ENCODE assay signal across 14 cellular contexts in the genomic region with DNA sequence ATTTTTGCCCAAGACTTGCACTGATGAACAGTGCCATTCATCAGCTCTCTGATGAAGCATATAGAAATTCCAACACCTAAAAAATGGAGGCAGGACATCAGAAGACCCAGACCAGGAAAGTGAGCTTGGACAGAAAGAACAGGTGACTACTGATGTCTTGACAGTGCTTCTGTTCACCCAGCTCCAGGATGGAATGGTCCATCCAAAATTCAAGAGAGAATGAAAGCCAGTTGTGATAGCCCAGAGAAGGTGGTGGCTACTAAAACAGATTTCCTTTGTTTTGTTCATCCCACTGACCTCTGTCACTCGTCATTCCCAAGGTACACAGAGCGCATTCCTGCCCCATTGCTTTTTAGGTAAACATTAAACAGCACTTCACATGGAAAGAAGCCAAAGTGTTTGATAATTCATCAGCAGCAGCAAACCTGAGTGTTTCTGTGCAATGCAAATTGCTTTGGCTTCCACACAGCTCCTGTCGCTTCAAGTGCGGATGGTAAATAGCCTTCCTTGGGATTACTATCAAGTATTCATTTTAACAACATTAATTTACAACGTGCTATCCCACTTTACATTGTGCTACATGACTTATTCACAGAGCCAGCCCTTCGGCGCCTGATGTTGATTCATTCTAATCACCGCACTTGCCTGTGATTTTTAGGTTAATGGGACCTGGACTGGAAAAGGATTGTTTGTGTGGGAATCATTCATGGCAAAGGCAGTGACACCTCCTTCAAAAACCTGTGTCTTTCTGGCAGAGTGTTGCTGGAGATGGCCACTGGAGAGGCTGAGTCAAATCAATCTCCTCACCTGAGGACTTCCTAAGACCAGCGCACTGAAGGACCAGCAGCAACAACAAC.
A peak's percentile ranks its signal among the peaks of the same experiment; 100 is the strongest.
DNase-seq lines count a peak whose midpoint lies in the region; ATAC-seq and TF ChIP-seq lines count a peak whose summit lies in the region.
"Had no signal": no experiment of that assay in that cellular context is flagged by ENCODE, and none has a peak within 500 bp of the region (broad histone marks: within the 10 kb centered on the region; RNA-seq: fewer than 3 reads in every experiment).

No MANE protein-coding gene starts in this region.

- TF ChIP-seq CTCF in C4-2B (conservative IDR thresholded peaks at IDR 0.05) (no peak), VCaP (conservative IDR thresholded peaks at IDR 0.05) (no peak), liver (IDR thresholded peaks at IDR 0.05; ENCODE audit: low read depth, low read length, missing input control) (no peak), endothelial cell (IDR thresholded peaks at IDR 0.05; ENCODE audit: unreplicated experiment) (no peak)

- no peaks in the 10 kb centered on the region for H3K79me1 ChIP-seq in neuronal stem cell (ENCODE audit: low read depth, low read length)

- H4K91ac ChIP-seq in neuronal stem cell (ENCODE audit: low read depth, low read length, poor library complexity), result no peak overlapping the region

- H3K18ac ChIP-seq in neuronal stem cell (ENCODE audit: low read length), result no peak overlapping the region

- H2BK5ac ChIP-seq in neuronal stem cell (ENCODE audit: low read length), result no peak overlapping the region

- no peak overlapping the region for H2BK15ac ChIP-seq in neuronal stem cell (ENCODE audit: low read length)

- no peaks in the 10 kb centered on the region for H3K27me3 Mint-ChIP-seq in endothelial cell (ENCODE audit: unreplicated experiment)
- H3K27me3 Mint-ChIP-seq in effector memory CD8-positive, alpha-beta T cell, result no peaks in the 10 kb centered on the region
- H3K27me3 Mint-ChIP-seq: naive thymus-derived CD4-positive, alpha-beta T cell had no signal

- H3K4me2 ChIP-seq in neuronal stem cell (ENCODE audit: insufficient read depth, low read length, poor library complexity, severe bottlenecking), result no peak overlapping the region

- H3K36me3 Mint-ChIP-seq in endothelial cell (ENCODE audit: low read depth, unreplicated experiment), result no peaks in the 10 kb centered on the region
- no peaks in the 10 kb centered on the region for H3K36me3 Mint-ChIP-seq in effector memory CD8-positive, alpha-beta T cell (ENCODE audit: insufficient read depth)
- H3K36me3 Mint-ChIP-seq: naive thymus-derived CD4-positive, alpha-beta T cell had no signal

- H2BK120ac ChIP-seq in neuronal stem cell (ENCODE audit: low read depth, low read length), result no peak overlapping the region

- no peaks in the 10 kb centered on the region for H3K4me1 Mint-ChIP-seq in endothelial cell (ENCODE audit: unreplicated experiment)
- no peaks in the 10 kb centered on the region for H3K4me1 Mint-ChIP-seq in effector memory CD8-positive, alpha-beta T cell (ENCODE audit: low read depth in 2 of 2)
- H3K4me1 Mint-ChIP-seq: naive thymus-derived CD4-positive, alpha-beta T cell had no signal

- no peak overlapping the region for H4K8ac ChIP-seq in neuronal stem cell (ENCODE audit: low read depth, low read length)

- H3K27ac ChIP-seq in C4-2B (peak overlapping the region; percentile 15; the same call in 1 of the 2 replicates), VCaP (peak overlapping the region; percentile 62), liver (ENCODE audit: low read depth in 1 of 2, low read length in 2 of 2) (peak overlapping the region; percentile 60 to 65), neuronal stem cell (replicated peaks; ENCODE audit: low read length) (no peak overlapping the region)
- H3K27ac ChIP-seq: esophagus squamous epithelium, heart right ventricle had no signal

- peak; percentile 65 to 70 for TF ChIP-seq RAD21 in liver (IDR thresholded peaks at IDR 0.05)

- no peak for ATAC-seq in effector memory CD8-positive, alpha-beta T cell (replicated peaks)
- ATAC-seq: activated CD8-positive, alpha-beta T cell treated with anti-CD3 and anti-CD28 coated beads, Interleukin-2, amount 10 ng/mL, durations not matched to agents 7 days and 5 days; heart right ventricle; left cardiac atrium; naive thymus-derived CD4-positive, alpha-beta T cell had no signal

- H3K4me1 ChIP-seq in liver (ENCODE audit: control insufficient read depth in 4 of 4, insufficient read depth in 4 of 4, low read length in 3 of 4) (peaks cover 0 to 12% (median 2%) of the 10 kb centered on the region in 4 donors), neuronal stem cell (ENCODE audit: control insufficient read depth in 2 of 2, insufficient read depth in 1 of 2, low read depth in 1 of 2, low read length in 2 of 2) (no peaks in the 10 kb centered on the region)
- H3K4me1 ChIP-seq: esophagus squamous epithelium, heart right ventricle had no signal

- no peaks in the 10 kb centered on the region for H3K9me3 ChIP-seq in liver (ENCODE audit: control insufficient read depth in 4 of 4, low read length in 3 of 4)
- H3K9me3 ChIP-seq in neuronal stem cell (replicated peaks in 1 of 2; ENCODE audit: control insufficient read depth in 2 of 2, insufficient read depth in 1 of 2, low read depth in 1 of 2, low read length in 2 of 2), result peaks cover 0 to 3% of the 10 kb centered on the region in 2 donors
- H3K9me3 ChIP-seq: esophagus squamous epithelium had no signal

- no peaks in the 10 kb centered on the region for H3K9me3 Mint-ChIP-seq in endothelial cell (ENCODE audit: unreplicated experiment)
- peaks cover 0 to 4% of the 10 kb centered on the region in 2 donors for H3K9me3 Mint-ChIP-seq in effector memory CD8-positive, alpha-beta T cell

- no peak overlapping the region for H2AFZ ChIP-seq in neuronal stem cell (ENCODE audit: low read length)

- no peak overlapping the region for H3K14ac ChIP-seq in neuronal stem cell (ENCODE audit: low read length)

- H3K9ac ChIP-seq in liver (ENCODE audit: low read depth in 1 of 2, low read length in 2 of 2) (peak overlapping the region in 1 of 2 donors; percentile 43), neuronal stem cell (ENCODE audit: low read depth, low read length, poor library complexity) (no peak overlapping the region)

- H3K4ac ChIP-seq in neuronal stem cell (ENCODE audit: low read length), result no peak overlapping the region

- H3K27me3 ChIP-seq in liver (ENCODE audit: control insufficient read depth in 4 of 4, insufficient read depth in 4 of 4, low read length in 3 of 4), result no peaks in the 10 kb centered on the region
- no peaks in the 10 kb centered on the region for H3K27me3 ChIP-seq in neuronal stem cell (ENCODE audit: control insufficient read depth in 3 of 3, insufficient read depth in 3 of 3, low read depth in 1 of 3, low read length in 3 of 3)
- H3K27me3 ChIP-seq: esophagus squamous epithelium had no signal

- H3K23ac ChIP-seq in neuronal stem cell (ENCODE audit: low read depth, low read length, poor library complexity), result no peak overlapping the region

- H2BK12ac ChIP-seq in neuronal stem cell (ENCODE audit: low read length), result no peak overlapping the region

- H3K4me3 ChIP-seq in liver (ENCODE audit: low read depth in 1 of 3, low read length in 3 of 3) (peak overlapping the region; percentile 12 to 40 (median 14)), neuronal stem cell (ENCODE audit: low read length in 2 of 2) (no peak overlapping the region)
- H3K4me3 ChIP-seq: esophagus squamous epithelium, heart right ventricle had no signal

- WGBS in liver, result 33% methylated on average over 9 of the region's 9 CpGs
- no CpG with 5 or more reads among the region's 9 CpGs for WGBS in neuronal stem cell (ENCODE audit: extremely low coverage in 2 of 2, insufficient read length in 2 of 2, insufficient replicate concordance in 1 of 2), 2 donors

- H3K4me3 Mint-ChIP-seq in endothelial cell (ENCODE audit: unreplicated experiment), result no peak overlapping the region
- H3K4me3 Mint-ChIP-seq in effector memory CD8-positive, alpha-beta T cell, result no peak overlapping the region
- H3K4me3 Mint-ChIP-seq: activated CD8-positive, alpha-beta T cell treated with anti-CD3 and anti-CD28 coated beads, Interleukin-2, amount 10 ng/mL, durations not matched to agents 7 days and 5 days; naive thymus-derived CD4-positive, alpha-beta T cell had no signal

- H3K36me3 ChIP-seq in liver (ENCODE audit: control insufficient read depth in 4 of 4, insufficient read depth in 3 of 4, low read depth in 1 of 4, low read length in 3 of 4) (no peaks in the 10 kb centered on the region), neuronal stem cell (replicated peaks in 1 of 2; ENCODE audit: control insufficient read depth in 2 of 2, insufficient read depth in 2 of 2, low read length in 2 of 2) (no peaks in the 10 kb centered on the region)
- H3K36me3 ChIP-seq: esophagus squamous epithelium, heart right ventricle had no signal

- no peak overlapping the region for H3K27ac Mint-ChIP-seq in endothelial cell (ENCODE audit: unreplicated experiment)
- H3K27ac Mint-ChIP-seq in effector memory CD8-positive, alpha-beta T cell, result no peak overlapping the region
- H3K27ac Mint-ChIP-seq: activated CD8-positive, alpha-beta T cell treated with anti-CD3 and anti-CD28 coated beads, Interleukin-2, amount 10 ng/mL, durations not matched to agents 7 days and 5 days had no signal

- DNase-seq in NCI-H1105 (lab: John Stamatoyannopoulos, UW) (peak; percentile 52), neuronal stem cell (ENCODE audit: low spot score) (no peak), endothelial cell (ENCODE audit: low spot score) (no peak), DMS79 treated with DMSO at 0.1 percent for 48 hours (lab: John Stamatoyannopoulos, UW) (no peak)
- DNase-seq in effector memory CD8-positive, alpha-beta T cell, result no peak
- DNase-seq: activated CD8-positive, alpha-beta T cell treated with anti-CD3 and anti-CD28 coated beads, Interleukin-2, amount 10 ng/mL, durations not matched to agents 7 days and 5 days; amniotic stem cell; esophagus squamous epithelium; heart right ventricle; left cardiac atrium; naive thymus-derived CD4-positive, alpha-beta T cell had no signal

- no peak overlapping the region for H2AK5ac ChIP-seq in neuronal stem cell (ENCODE audit: low read depth, low read length)

TF ChIP-seq in liver, 16 proteins besides CTCF, POLR2A, EP300 and RAD21 (continues in another document):
- peak; percentile 93 for TF ChIP-seq SP1 (IDR thresholded peaks at IDR 0.05)
- peak; percentile 79 for TF ChIP-seq TAF1 (conservative IDR thresholded peaks at IDR 0.05)
- TF ChIP-seq MAX (IDR thresholded peaks at IDR 0.05), result peak; percentile 47
- TF ChIP-seq EGR1 (IDR thresholded peaks at IDR 0.05; ENCODE audit: low read depth in 2 of 2), result peak in 1 of 2 donors; percentile 17
- no peak for TF ChIP-seq GABPA (IDR thresholded peaks at IDR 0.05 in 1 of 2, conservative IDR thresholded peaks at IDR 0.05 in 1 of 2)
- TF ChIP-seq RXRA (IDR thresholded peaks at IDR 0.05), result peak; percentile 74 to 85
- TF ChIP-seq NR2F2 (IDR thresholded peaks at IDR 0.05), result peak; percentile 79
- TF ChIP-seq YY1 (IDR thresholded peaks at IDR 0.05), result peak; percentile 88

Comparison
In these comparisons a context has a peak if more than half of its experiments do, and no peak if none do; other contexts are left out.
1. H3K4me3 ChIP-seq: peak in liver (3 of 3); none in neuronal stem cell (0 of 2).